Comparison of ENCODE assay signal across 9 cellular contexts in the genomic region with DNA sequence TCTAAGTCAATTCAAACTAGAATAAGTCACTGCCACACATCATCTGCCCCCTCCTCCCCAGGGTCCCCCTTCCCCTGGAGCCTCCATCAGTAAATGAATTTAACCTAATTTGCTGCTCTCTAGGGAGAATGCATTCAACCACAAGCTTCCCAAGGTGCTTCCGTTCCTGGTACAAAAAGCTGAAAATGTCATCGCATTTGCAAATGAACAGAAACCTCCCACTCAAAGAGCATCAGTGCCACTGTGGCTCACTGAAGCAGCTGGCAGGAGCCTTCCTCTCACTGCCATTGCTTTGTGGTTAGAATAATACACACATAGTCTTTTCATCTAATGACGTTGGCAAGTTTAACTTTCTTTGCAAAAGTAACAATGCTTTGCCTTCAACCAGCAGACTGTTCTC.
DNase-seq lines count a peak whose midpoint lies in the region; ATAC-seq and TF ChIP-seq lines count a peak whose summit lies in the region.
"Had no signal": no experiment of that assay in that cellular context is flagged by ENCODE, and none has a peak within 500 bp of the region (broad histone marks: within the 10 kb centered on the region; RNA-seq: fewer than 3 reads in every experiment).

No MANE protein-coding gene starts in this region.

- TF ChIP-seq CTCF in GM20000 (IDR thresholded peaks at IDR 0.05; ENCODE audit: extremely low read depth, missing control alignments), result no peak

- ATAC-seq in GM18511 (IDR thresholded peaks at IDR 0.05; ENCODE audit: unreplicated experiment) (peak; percentile 74), GM21786 (IDR thresholded peaks at IDR 0.05; ENCODE audit: unreplicated experiment) (peak; percentile 70)

- DNase-seq in KG1 (lab: John Stamatoyannopoulos, UW) (peak; percentile 20), iPS-NIHi7 (ENCODE audit: extremely low spot score) (peak; percentile 22), NCI-H2227 treated with DMSO at 0.1 percent for 48 hours (lab: John Stamatoyannopoulos, UW) (no peak), GM20000 (ENCODE audit: low spot score) (no peak), NCI-H2029 treated with DMSO at 0.1 percent for 48 hours (lab: John Stamatoyannopoulos, UW) (no peak)
- no peak for DNase-seq in stimulated activated CD8-positive, alpha-beta memory T cell treated with anti-CD3 and anti-CD28 coated beads, Interleukin-4, amount 100 ng/mL, for 48 hours
- DNase-seq: aorta had no signal

Comparison
In these comparisons a context has a peak if more than half of its experiments do, and no peak if none do; other contexts are left out.
1. DNase-seq: peak in KG1 (single experiment) and iPS-NIHi7 (single experiment); none in stimulated activated CD8-positive, alpha-beta memory T cell treated with anti-CD3 and anti-CD28 coated beads, Interleukin-4, amount 100 ng/mL, for 48 hours (single experiment), NCI-H2227 treated with DMSO at 0.1 percent for 48 hours (single experiment), GM20000 (single experiment) and NCI-H2029 treated with DMSO at 0.1 percent for 48 hours (single experiment).